ENCODE assay signal across 8 cellular contexts in the genomic region with DNA sequence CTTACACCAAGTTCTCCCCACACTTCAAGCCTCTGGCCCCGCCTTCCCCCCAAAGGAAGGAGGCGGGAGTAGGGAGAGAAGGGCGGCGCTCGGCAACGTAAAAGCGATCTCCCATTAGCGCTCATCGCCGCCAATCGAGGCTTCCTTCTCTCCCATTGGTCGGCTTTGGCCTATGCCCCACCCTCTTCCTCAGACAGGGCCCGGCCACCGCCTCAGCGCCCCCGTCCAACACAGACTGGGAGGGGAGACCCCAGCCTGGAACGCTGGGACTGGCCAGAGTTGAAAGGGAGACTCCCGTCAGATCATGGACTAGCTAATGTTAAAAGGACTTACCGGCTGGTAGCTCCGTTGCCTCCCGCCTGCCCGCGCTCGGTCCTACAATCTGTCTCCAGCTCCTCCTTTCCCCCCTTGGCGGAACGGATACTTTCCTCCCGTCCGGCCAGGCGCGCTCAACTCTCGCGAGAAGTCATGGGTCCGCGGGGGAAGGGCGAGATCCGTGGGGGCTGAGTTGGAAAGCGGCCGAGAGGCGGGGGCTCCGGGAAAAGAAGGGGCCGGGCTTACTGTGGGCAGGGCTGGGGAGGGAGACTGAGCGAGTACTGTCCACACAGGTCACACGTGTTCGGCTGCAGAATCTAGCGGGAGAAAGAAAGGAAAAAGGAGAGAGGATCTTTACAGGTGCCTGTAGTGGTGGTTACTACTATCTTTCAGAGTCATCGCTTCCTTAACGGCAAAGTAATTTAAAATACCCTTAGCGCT. TPM values are rescaled to one million over a fixed set of nuclear protein-coding genes. Genes with fewer than 3 reads are reported as not detected.
DNase-seq lines count a peak whose midpoint lies in the region; ATAC-seq, FAIRE-seq and TF ChIP-seq lines count a peak whose summit lies in the region.

Gene ATF7, minus strand, starts transcription at position 437 of the 756 bp plus-strand sequence. CDS start 25,382 bp downstream, outside the sequence.

- H3K9me3 Mint-ChIP-seq in type B pancreatic cell, result no peaks in the 10 kb centered on the region

- peak within 1 kb of the TSS; percentile 20 to 75 (median 72) for H3K4me3 ChIP-seq in adrenal gland
- H3K4me3 ChIP-seq in heart left ventricle, result peak within 1 kb of the TSS; percentile 49 to 94 (median 71)

- peaks cover 3% of the 10 kb centered on the region for H3K36me3 Mint-ChIP-seq in type B pancreatic cell

- peak; percentile 93 for ATAC-seq in HG02852 (IDR thresholded peaks at IDR 0.05; ENCODE audit: unreplicated experiment)
- peak; percentile 98 to 99 (median 98) for ATAC-seq in heart left ventricle

- peak; percentile 92 for FAIRE-seq in GM12892 (lab: Jason Lieb, UNC)

- 1% methylated on average over 24 to 48 of the region's 48 CpGs for WGBS in adrenal gland, 4 donors
- 0 to 1% (median 1%) methylated on average over 48 of the region's 48 CpGs for WGBS in heart left ventricle, 4 donors

- peaks cover 17 to 30% of the 10 kb centered on the region in 2 donors for H3K4me1 ChIP-seq in adrenal gland (replicated peaks in 1 of 2)
- peaks cover 0 to 48% (median 29%) of the 10 kb centered on the region in 12 donors for H3K4me1 ChIP-seq in heart left ventricle

- intact Hi-C loops in adrenal gland (cut with DNase I) (no loop called here), heart left ventricle (cut with DNase I) (loop anchor here (1.0 to 10.0 kb wide), 10 partner anchors 33 to 83 kb away; partner anchors contain the start of gene ATP5MC2 (in 9 of the 10))

- H3K27me3 ChIP-seq in adrenal gland (no peaks in the 10 kb centered on the region), heart left ventricle (no peaks in the 10 kb centered on the region)

- TF ChIP-seq POLR2A in GM12892 (IDR thresholded peaks at IDR 0.05; ENCODE audit: low read depth, low read length) (peak; percentile 55), adrenal gland (IDR thresholded peaks at IDR 0.05) (peak in 1 of 2 donors; percentile 53), heart left ventricle (IDR thresholded peaks at IDR 0.05) (peak in 1 of 2 donors; percentile 76)

- H3K27me3 Mint-ChIP-seq in type B pancreatic cell, result no peaks in the 10 kb centered on the region

- H3K27ac ChIP-seq in adrenal gland (peak within 1 kb of the TSS; percentile 61 to 96 (median 90)), heart left ventricle (peak within 1 kb of the TSS; percentile 88 to 98 (median 96))

- H3K4me1 Mint-ChIP-seq in type B pancreatic cell (ENCODE audit: unreplicated experiment), result peaks cover 28% of the 10 kb centered on the region

- DNase-seq in GM12892 (ENCODE audit: insufficient read length) (peak; percentile 86), NCI-H146 (lab: John Stamatoyannopoulos, UW) (peak; percentile 99), T-helper 1 cell (peak; percentile 93 to 98 (median 97)), adrenal gland (peak; percentile 97 to 99 (median 98)), heart left ventricle (peak; percentile 98 to 99 (median 98)), pons (ENCODE audit: low spot score) (peak; percentile 99), type B pancreatic cell (ENCODE audit: extremely low spot score, unreplicated experiment) (peak; percentile 99)

- TF ChIP-seq CTCF in adrenal gland (IDR thresholded peaks at IDR 0.05), result no peak
- TF ChIP-seq CTCF in heart left ventricle (IDR thresholded peaks at IDR 0.05), result peak in 1 of 12 donors; percentile 9
- TF ChIP-seq CTCF in type B pancreatic cell (conservative IDR thresholded peaks at IDR 0.05), result no peak

- H3K9me3 ChIP-seq in adrenal gland (replicated peaks in 1 of 3) (no peaks in the 10 kb centered on the region), heart left ventricle (no peaks in the 10 kb centered on the region)

- H3K36me3 ChIP-seq in adrenal gland (replicated peaks in 1 of 2) (no peaks in the 10 kb centered on the region), heart left ventricle (peaks cover 0 to 4% (median 0%) of the 10 kb centered on the region in 9 donors)

- H3K4me3 Mint-ChIP-seq in type B pancreatic cell, result peak within 1 kb of the TSS; percentile 98

- H3K27ac Mint-ChIP-seq in type B pancreatic cell, result peak within 1 kb of the TSS; percentile 95

RNA-seq across cellular contexts. Expression of gene ATF7, which starts in this region (rescaled TPM):
- polyA plus RNA-seq in GM12892 (2012; ENCODE audit: missing spikeins), result 14.5 TPM
- 10 to 100 TPM; 12.1 to 41.7 (median 28.5) TPM for total RNA-seq in adrenal gland
- polyA plus RNA-seq in adrenal gland, result 10 to 100 TPM; 13.0 to 31.9 (median 13.5) TPM
- 10 to 100 TPM; 21.1 to 43.2 (median 32.0) TPM for total RNA-seq in heart left ventricle
- polyA plus RNA-seq in heart left ventricle, result 10 to 100 TPM; 20.0 to 21.3 TPM
- 28.5 and 42.2 TPM in 2 replicates for total RNA-seq in type B pancreatic cell (ENCODE audit: low replicate concordance)

Comparison
In these comparisons a context has a peak if more than half of its experiments do, and no peak if none do; other contexts are left out.
1. Peak in every context shown above with its lines: DNase-seq, ATAC-seq, H3K4me3 ChIP-seq and H3K27ac ChIP-seq.
2. intact Hi-C loops: an anchor here in heart left ventricle (1.0 to 10.0 kb wide); none called in adrenal gland.